In genomic region chr13:41199061-41199460, GRCh38 we compare ENCODE assay signal across 13 cellular contexts. TPM values are rescaled to one million over a fixed set of nuclear protein-coding genes. Genes with fewer than 3 reads are reported as not detected.
DNase-seq lines count a peak whose midpoint lies in the region; ATAC-seq and TF ChIP-seq lines count a peak whose summit lies in the region.
"Had no signal": no experiment of that assay in that cellular context is flagged by ENCODE, and none has a peak within 500 bp of the region (broad histone marks: within the 10 kb centered on the region; RNA-seq: fewer than 3 reads in every experiment).

No MANE protein-coding gene starts in this region.

- H4K20me1 ChIP-seq in OCI-LY1 (ENCODE audit: insufficient read depth, low read length) = no peaks in the 10 kb centered on the region

- H3K27me3 ChIP-seq in OCI-LY1 (ENCODE audit: insufficient read depth, low read length) (no peaks in the 10 kb centered on the region), spleen (replicated peaks in 1 of 7) (no peaks in the 10 kb centered on the region)
- no peaks in the 10 kb centered on the region for H3K27me3 ChIP-seq in CD8-positive, alpha-beta memory T cell (ENCODE audit: insufficient read depth, low read length, poor library complexity, severe bottlenecking)

- H3K4me2 ChIP-seq in OCI-LY1 (ENCODE audit: low read length) = peak overlapping the region; percentile 22; the same call in 1 of the 2 replicates

- H3K4me3 ChIP-seq in OCI-LY1 (ENCODE audit: low read depth, low read length, poor library complexity, severe bottlenecking) = no peak overlapping the region
- peak overlapping the region in 1 of 8 donors; percentile 19 for H3K4me3 ChIP-seq in spleen
- H3K4me3 ChIP-seq in CD8-positive, alpha-beta memory T cell (ENCODE audit: low read length) = no peak overlapping the region

- no peaks in the 10 kb centered on the region for H3K9me3 Mint-ChIP-seq in CD8-positive, alpha-beta memory T cell

- WGBS in spleen, 5 donors = 48 to 60% (median 50%) methylated on average over 6 of the region's 6 CpGs

- H3K9me3 ChIP-seq in OCI-LY1 (ENCODE audit: low read length) (no peaks in the 10 kb centered on the region), spleen (no peaks in the 10 kb centered on the region)
- H3K9me3 ChIP-seq in CD8-positive, alpha-beta memory T cell (ENCODE audit: low read length) = no peaks in the 10 kb centered on the region
- H3K9me3 ChIP-seq: Caco-2 had no signal

- H3K27ac Mint-ChIP-seq in CD8-positive, alpha-beta memory T cell = no peak overlapping the region

- H3F3A ChIP-seq in OCI-LY1 (ENCODE audit: insufficient read depth, low read length) = no peaks in the 10 kb centered on the region

- CTCF ChIA-PET in CD8-positive, alpha-beta memory T cell (lab: Charles Lee) = no interaction called here

- POLR2A ChIA-PET in CD8-positive, alpha-beta memory T cell (lab: Charles Lee) = no interaction called here

- H3K27ac ChIP-seq in OCI-LY1 (ENCODE audit: low read depth, low read length, poor library complexity, severe bottlenecking) = peak overlapping the region; percentile 67
- H3K27ac ChIP-seq in spleen = peak overlapping the region in 7 of 8 donors; percentile 6 to 77 (median 70)
- no peak overlapping the region for H3K27ac ChIP-seq in CD8-positive, alpha-beta memory T cell (ENCODE audit: low read depth, low read length)
- H3K27ac ChIP-seq: C4-2B had no signal

- H3K36me3 Mint-ChIP-seq in CD8-positive, alpha-beta memory T cell = peaks cover 0 to 3% (median 0%) of the 10 kb centered on the region in 3 donors

- H3K27me3 Mint-ChIP-seq in CD8-positive, alpha-beta memory T cell = peaks cover 0 to 1% of the 10 kb centered on the region in 2 donors

- no peak overlapping the region for H3K9ac ChIP-seq in OCI-LY1 (ENCODE audit: low read length)

- ATAC-seq in GM18858 (IDR thresholded peaks at IDR 0.05; ENCODE audit: unreplicated experiment) = peak; percentile 14
- ATAC-seq in HG02623 (IDR thresholded peaks at IDR 0.05; ENCODE audit: unreplicated experiment) = peak; percentile 9
- no peak for ATAC-seq in HG02970 (IDR thresholded peaks at IDR 0.05; ENCODE audit: low FRiP score, unreplicated experiment)
- no peak for ATAC-seq in left lobe of liver

- DNase-seq in spleen (no peak), activated T-cell treated with anti-CD3 and anti-CD28 coated beads for 4 hours (no peak), left lobe of liver (ENCODE audit: low spot score) (no peak)
- no peak for DNase-seq in CD8-positive, alpha-beta memory T cell
- DNase-seq: Caco-2, H7, NCI-H82, SIG-M5 had no signal

- no peaks in the 10 kb centered on the region for H3K9me2 ChIP-seq in OCI-LY1 (ENCODE audit: low read depth, low read length)

- intact Hi-C loops in spleen (cut with DNase I; ENCODE audit: low total_unique reads) = no loop called here

- H3K4me1 ChIP-seq in OCI-LY1 (ENCODE audit: insufficient read depth, low read length, severe bottlenecking) (peaks cover 27% of the 10 kb centered on the region), spleen (peaks cover 0 to 38% (median 16%) of the 10 kb centered on the region in 6 donors)
- no peaks in the 10 kb centered on the region for H3K4me1 ChIP-seq in CD8-positive, alpha-beta memory T cell (ENCODE audit: insufficient read depth, low read length)
- H3K4me1 ChIP-seq: Caco-2 had no signal

- H3K36me3 ChIP-seq in OCI-LY1 (ENCODE audit: insufficient read depth, low read length) = no peaks in the 10 kb centered on the region
- no peaks in the 10 kb centered on the region for H3K36me3 ChIP-seq in spleen
- no peaks in the 10 kb centered on the region for H3K36me3 ChIP-seq in CD8-positive, alpha-beta memory T cell (ENCODE audit: insufficient read depth, low read length)

- H3K4me3 Mint-ChIP-seq in CD8-positive, alpha-beta memory T cell = no peak overlapping the region

- no peak for TF ChIP-seq CTCF in OCI-LY1 (IDR thresholded peaks at IDR 0.05; ENCODE audit: low read length)
- no peak for TF ChIP-seq CTCF in spleen (IDR thresholded peaks at IDR 0.05 in 8 of 11, conservative IDR thresholded peaks at IDR 0.05 in 3 of 11)

- TF ChIP-seq POLR2A in spleen (IDR thresholded peaks at IDR 0.05) = no peak

- peaks cover 6 to 8% (median 7%) of the 10 kb centered on the region in 3 donors for H3K4me1 Mint-ChIP-seq in CD8-positive, alpha-beta memory T cell

- H3K79me2 ChIP-seq in OCI-LY1 (ENCODE audit: insufficient read depth, low read length) = no peaks in the 10 kb centered on the region

- no peak overlapping the region for H2AFZ ChIP-seq in OCI-LY1 (ENCODE audit: low read length)

RNA-seq across cellular contexts. Expression of gene KBTBD7, which starts 4.7 kb away (rescaled TPM):
- total RNA-seq in spleen (10 to 100 TPM in 4 of 7 donors, 1 to 10 TPM in 3; 6.9 to 14.9 (median 11.1) TPM), left lobe of liver (6.3 TPM)
- 1 to 10 TPM; 2.8 to 4.7 (median 3.4) TPM for polyA plus RNA-seq in spleen
- total RNA-seq in CD8-positive, alpha-beta memory T cell = 1 to 10 TPM; 4.1 to 4.4 TPM
- 8.2 TPM for polyA plus RNA-seq in CD8-positive, alpha-beta memory T cell

Comparison
In these comparisons a context has a peak if more than half of its experiments do, and no peak if none do; other contexts are left out.
1. ATAC-seq: peak in GM18858 (single experiment) and HG02623 (single experiment); none in HG02970 (single experiment) and left lobe of liver (single experiment).